17 cellular contexts compared by ENCODE assay signal in genomic region chr4:150130953-150131352, GRCh38. TPM values are rescaled to one million over a fixed set of nuclear protein-coding genes. Genes with fewer than 3 reads are reported as not detected.
DNase-seq lines count a peak whose midpoint lies in the region; ATAC-seq and TF ChIP-seq lines count a peak whose summit lies in the region.
"Had no signal": no experiment of that assay in that cellular context is flagged by ENCODE, and none has a peak within 500 bp of the region (broad histone marks: within the 10 kb centered on the region; RNA-seq: fewer than 3 reads in every experiment).

No MANE protein-coding gene starts in this region.

- no peak overlapping the region for H4K5ac ChIP-seq in IMR-90 (ENCODE audit: low read depth, low read length)

- H3K18ac ChIP-seq in IMR-90 (ENCODE audit: low read depth, low read length): no peak overlapping the region

- no peak for TF ChIP-seq RAD21 in IMR-90 (IDR thresholded peaks at IDR 0.05; ENCODE audit: low read length)

- H3K9me1 ChIP-seq in IMR-90 (ENCODE audit: insufficient read depth, low read length): peaks cover 9% of the 10 kb centered on the region; the same call in 1 of the 2 replicates

- peaks cover 22% of the 10 kb centered on the region for H3K27me3 Mint-ChIP-seq in activated CD4-positive, alpha-beta T cell treated with anti-CD3 and anti-CD28 coated beads for 36 hours

- no peak overlapping the region for H2AK9ac ChIP-seq in IMR-90 (replicated peaks; ENCODE audit: low read depth, low read length, poor library complexity)

- in situ Hi-C loops in IMR-90 (cut with MboI; ENCODE audit: low sequenced_read_pairs): no loop called here

- no peaks in the 10 kb centered on the region for H3K27me3 ChIP-seq in IMR-90 (ENCODE audit: control insufficient read depth, insufficient read depth, low read length)
- H3K27me3 ChIP-seq in adipocyte (replicated peaks; ENCODE audit: control insufficient read depth, insufficient read depth, low read length): no peaks in the 10 kb centered on the region
- H3K27me3 ChIP-seq in suprapubic skin: no peaks in the 10 kb centered on the region
- H3K27me3 ChIP-seq: BLaER1 treated with 17β-estradiol and CSF1 and Interleukin-3, amounts not matched to agents 10 nM and 100 nM; colonic mucosa; Peyer's patch had no signal

- WGBS in IMR-90 (ENCODE audit: extremely low coverage in 2 of 2, insufficient read length in 1 of 2), 2 experiments: no CpG with 5 or more reads among the region's 2 CpGs
- WGBS in suprapubic skin: 56% methylated on average over 2 of the region's 2 CpGs

- POLR2A ChIA-PET in IMR-90 (lab: Charles Lee; ENCODE audit: unreplicated experiment): no interaction called here
- POLR2A ChIA-PET in activated CD4-positive, alpha-beta T cell treated with anti-CD3 and anti-CD28 coated beads for 36 hours (lab: Charles Lee): no interaction called here

- intact Hi-C loops in IMR-90 (cut with micrococcal nuclease): no loop called here
- intact Hi-C loops in activated CD4-positive, alpha-beta T cell treated with anti-CD3 and anti-CD28 coated beads for 36 hours (cut with DNase I, micrococcal nuclease): no loop called here

- dilution Hi-C loops in IMR-90 (cut with HindIII; ENCODE audit: low sequenced_read_pairs, unreplicated experiment): no loop called here

- no TSS peak for BruUV-seq in IMR-90 (replicated peaks; lab: Mats Ljungman, UMichigan)

- no peak for ATAC-seq in IMR-90 (ENCODE audit: low read depth)
- ATAC-seq in activated CD4-positive, alpha-beta T cell treated with anti-CD3 and anti-CD28 coated beads for 36 hours: no peak

- H3K4me1 ChIP-seq in IMR-90 (ENCODE audit: control insufficient read depth, insufficient read depth, low read length) (peaks cover 15% of the 10 kb centered on the region), adipocyte (ENCODE audit: control insufficient read depth, insufficient read depth, low read length) (peaks cover 22% of the 10 kb centered on the region), suprapubic skin (no peaks in the 10 kb centered on the region)
- H3K4me1 ChIP-seq: colonic mucosa had no signal

- no peak overlapping the region for H2AK5ac ChIP-seq in IMR-90 (ENCODE audit: low read depth, low read length)

- no peaks in the 10 kb centered on the region for H3K36me3 Mint-ChIP-seq in activated CD4-positive, alpha-beta T cell treated with anti-CD3 and anti-CD28 coated beads for 36 hours (ENCODE audit: low read depth)

- H3K27ac Mint-ChIP-seq in activated CD4-positive, alpha-beta T cell treated with anti-CD3 and anti-CD28 coated beads for 36 hours: no peak overlapping the region

- H2AFZ ChIP-seq in IMR-90 (replicated peaks; ENCODE audit: low read length, poor library complexity): no peak overlapping the region

- H2BK20ac ChIP-seq in IMR-90 (ENCODE audit: low read depth, low read length): no peak overlapping the region

- no peak overlapping the region for H3K56ac ChIP-seq in IMR-90 (ENCODE audit: extremely low read depth, insufficient read depth, low read length)

- no peaks in the 10 kb centered on the region for H3K4me1 Mint-ChIP-seq in activated CD4-positive, alpha-beta T cell treated with anti-CD3 and anti-CD28 coated beads for 36 hours

- H3K9ac ChIP-seq in IMR-90 (ENCODE audit: low read depth, low read length) (no peak overlapping the region), adipocyte (ENCODE audit: low read length) (no peak overlapping the region)
- H3K9ac ChIP-seq: BLaER1 treated with 17β-estradiol and CSF1 and Interleukin-3, amounts not matched to agents 10 nM and 100 nM had no signal

- CTCF ChIA-PET in IMR-90 (lab: Yijun Ruan, JAX): interaction anchor here (1.6 kb wide), 1 partner anchor 112 kb away, joined by 4 read pairs; no protein-coding TSS in a partner anchor
- CTCF ChIA-PET in activated CD4-positive, alpha-beta T cell treated with anti-CD3 and anti-CD28 coated beads for 36 hours (lab: Charles Lee): interaction anchor here (1.2 kb wide), 1 partner anchor 9 kb away, joined by 4 read pairs; no protein-coding TSS in a partner anchor

- no peak overlapping the region for H3K23ac ChIP-seq in IMR-90 (ENCODE audit: low read depth, low read length)

- TF ChIP-seq CTCF in IMR-90 (conservative IDR thresholded peaks at IDR 0.05; ENCODE audit: low read depth, low read length) (no peak), suprapubic skin (IDR thresholded peaks at IDR 0.05) (no peak)

- H2BK5ac ChIP-seq in IMR-90 (ENCODE audit: low read depth, low read length, poor library complexity, severe bottlenecking): no peak overlapping the region

- TF ChIP-seq POLR2A in IMR-90 (IDR thresholded peaks at IDR 0.05; ENCODE audit: low read depth, low read length) (no peak), suprapubic skin (IDR thresholded peaks at IDR 0.05) (no peak)

- H3K4ac ChIP-seq in IMR-90 (ENCODE audit: low read depth, low read length): peak overlapping the region; percentile 21; the same call in 1 of the 2 replicates

- H4K20me1 ChIP-seq in IMR-90 (ENCODE audit: insufficient read depth, low read length): no peaks in the 10 kb centered on the region
- H4K20me1 ChIP-seq: BLaER1 treated with 17β-estradiol and CSF1 and Interleukin-3, amounts not matched to agents 10 nM and 100 nM had no signal

- no peak overlapping the region for H2BK15ac ChIP-seq in IMR-90 (ENCODE audit: low read depth, low read length)

- H3K36me3 ChIP-seq in IMR-90 (ENCODE audit: control insufficient read depth, insufficient read depth, low read length): no peaks in the 10 kb centered on the region
- H3K36me3 ChIP-seq in adipocyte (ENCODE audit: control insufficient read depth, insufficient read depth, low read length, severe bottlenecking): no peaks in the 10 kb centered on the region
- H3K36me3 ChIP-seq in suprapubic skin: no peaks in the 10 kb centered on the region
- H3K36me3 ChIP-seq: colonic mucosa, Peyer's patch had no signal

- peak overlapping the region; percentile 9; the same call in 1 of the 2 replicates for H2BK120ac ChIP-seq in IMR-90 (ENCODE audit: low read depth, low read length)

- H3K27ac ChIP-seq in IMR-90 (ENCODE audit: insufficient read depth, low read length): no peak overlapping the region
- peak overlapping the region; percentile 32 for H3K27ac ChIP-seq in suprapubic skin
- H3K27ac ChIP-seq: BLaER1 treated with 17β-estradiol and CSF1 and Interleukin-3, amounts not matched to agents 10 nM and 100 nM; colonic mucosa; Peyer's patch had no signal

- H3K4me2 ChIP-seq in IMR-90 (ENCODE audit: low read depth, low read length): no peak overlapping the region
- H3K4me2 ChIP-seq: BLaER1 treated with 17β-estradiol and CSF1 and Interleukin-3, amounts not matched to agents 10 nM and 100 nM had no signal

- peaks cover 31 to 50% of the 10 kb centered on the region in 2 experiments for H3K79me1 ChIP-seq in IMR-90 (ENCODE audit: low read depth in 1 of 2, low read length in 2 of 2)

- no peak overlapping the region; the same call in 1 of the 2 replicates for H4K91ac ChIP-seq in IMR-90 (ENCODE audit: insufficient read depth, low read depth, low read length)

- no peak overlapping the region for H3K4me3 Mint-ChIP-seq in activated CD4-positive, alpha-beta T cell treated with anti-CD3 and anti-CD28 coated beads for 36 hours

- no peak overlapping the region; the same call in 1 of the 2 replicates for H3K14ac ChIP-seq in IMR-90 (replicated peaks; ENCODE audit: low read depth, low read length)

- DNase-seq in IMR-90 (peak; percentile 83), adipocyte (ENCODE audit: low read depth) (peak; percentile 79), fibroblast of the conjunctiva (ENCODE audit: low read depth) (peak; percentile 92), suprapubic skin (ENCODE audit: low spot score in 2 of 2) (no peak)
- no peak for DNase-seq in activated CD4-positive, alpha-beta T cell treated with anti-CD3 and anti-CD28 coated beads for 36 hours
- DNase-seq in activated CD4-positive, alpha-beta T cell treated with anti-CD3 and anti-CD28 coated beads, Interleukin-2, amount 50 U/mL, for 1 hour: no peak
- DNase-seq in activated naive CD4-positive, alpha-beta T cell (lab: John Stamatoyannopoulos, UW): no peak
- DNase-seq: activated CD4-positive, alpha-beta T cell treated with anti-CD3 and anti-CD28 coated beads for 1 hour; activated effector memory CD4-positive, alpha-beta T cell treated with anti-CD3 and anti-CD28 coated beads, Interleukin-2, amount 50 U/mL, for 16 hours; colonic mucosa; glutamatergic neuron; NCI-H1417 treated with DMSO at 0.1 percent for 48 hours; NCI-H2171 treated with DMSO at 0.1 percent for 48 hours; Peyer's patch; stimulated activated CD4-positive, alpha-beta T cell treated with anti-CD3 and anti-CD28 coated beads, Interleukin-4, amount 100 ng/mL, for 24 hours; T1000 had no signal

- H3K9me3 ChIP-seq in IMR-90 (ENCODE audit: control insufficient read depth, insufficient read depth, low read length) (no peaks in the 10 kb centered on the region), adipocyte (ENCODE audit: control insufficient read depth, low read length) (no peaks in the 10 kb centered on the region), suprapubic skin (no peaks in the 10 kb centered on the region)
- H3K9me3 ChIP-seq: colonic mucosa, Peyer's patch had no signal

- H3K4me3 ChIP-seq in IMR-90 (ENCODE audit: insufficient read depth, low read depth, low read length) (no peak overlapping the region), adipocyte (ENCODE audit: low read length) (no peak overlapping the region), suprapubic skin (no peak overlapping the region)
- H3K4me3 ChIP-seq: BLaER1 treated with 17β-estradiol and CSF1 and Interleukin-3, amounts not matched to agents 10 nM and 100 nM; colonic mucosa; Peyer's patch had no signal

- no peaks in the 10 kb centered on the region for H3K9me3 Mint-ChIP-seq in activated CD4-positive, alpha-beta T cell treated with anti-CD3 and anti-CD28 coated beads for 36 hours (ENCODE audit: low read depth)

- peak overlapping the region in 1 of 2 experiments; percentile 10; a peak in 1 of 4 replicates for H4K8ac ChIP-seq in IMR-90 (ENCODE audit: low read depth in 2 of 2, low read length in 2 of 2)

- TF ChIP-seq EP300 in suprapubic skin (IDR thresholded peaks at IDR 0.05): no peak

TF ChIP-seq in IMR-90, 13 proteins besides CTCF, POLR2A, EP300 and RAD21:
- no peak for TF ChIP-seq RFX5 (IDR thresholded peaks at IDR 0.05; ENCODE audit: low read depth, low read length)
- no peak for TF ChIP-seq MAFK (IDR thresholded peaks at IDR 0.05; ENCODE audit: low read depth, low read length)
- TF ChIP-seq NFE2L2 (IDR thresholded peaks at IDR 0.05; ENCODE audit: low read depth, low read length): no peak
- no peak for TF ChIP-seq CEBPB (IDR thresholded peaks at IDR 0.05; ENCODE audit: low read depth, low read length)
- TF ChIP-seq FOS (IDR thresholded peaks at IDR 0.05; ENCODE audit: low read depth, low read length): no peak
- TF ChIP-seq MAZ (IDR thresholded peaks at IDR 0.05; ENCODE audit: borderline replicate concordance, low read depth, low read length): no peak
- TF ChIP-seq RCOR1 (IDR thresholded peaks at IDR 0.05; ENCODE audit: insufficient replicate concordance, low read length): no peak
TF ChIP-seq in IMR-90: peak in this region for 0.

RNA-seq across cellular contexts. Expression of gene DCLK2, which starts 52.7 kb away (rescaled TPM):
- total RNA-seq in IMR-90 (2012; rRNA removed): 10.8 and 11.3 TPM in 2 replicates
- 13.2 and 15.5 TPM in 2 replicates for polyA plus RNA-seq in IMR-90 (2012; rRNA removed)
- polyA plus RNA-seq in IMR-90 (2012; cell fraction: cytosol; rRNA removed): 7.1 and 9.1 TPM in 2 replicates
- polyA plus RNA-seq in IMR-90 (2012; cell fraction: nucleus; rRNA removed; ENCODE audit: low replicate concordance): 28.7 and 33.6 TPM in 2 replicates
- 1 to 10 TPM in 3 of 4 donors, under 1 TPM in 1; 0.57 to 3.6 (median 1.9) TPM for total RNA-seq in suprapubic skin
- not detected for total RNA-seq in activated CD4-positive, alpha-beta T cell treated with anti-CD3 and anti-CD28 coated beads for 36 hours

Comparison
In these comparisons a context has a peak if more than half of its experiments do, and no peak if none do; other contexts are left out.
1. DNase-seq: peak in IMR-90 (single experiment), adipocyte (single experiment) and fibroblast of the conjunctiva (single experiment); none in suprapubic skin (0 of 2), activated CD4-positive, alpha-beta T cell treated with anti-CD3 and anti-CD28 coated beads for 36 hours (single experiment), activated CD4-positive, alpha-beta T cell treated with anti-CD3 and anti-CD28 coated beads, Interleukin-2, amount 50 U/mL, for 1 hour (single experiment) and activated naive CD4-positive, alpha-beta T cell (0 of 4).